In genomic region chr12:132618683-132619043, GRCh38 we compare ENCODE assay signal across 12 cellular contexts. TPM values are rescaled to one million over a fixed set of nuclear protein-coding genes. Genes with fewer than 3 reads are reported as not detected.
DNase-seq lines count a peak whose midpoint lies in the region; ATAC-seq and TF ChIP-seq lines count a peak whose summit lies in the region.
"Had no signal": no experiment of that assay in that cellular context is flagged by ENCODE, and none has a peak within 500 bp of the region (broad histone marks: within the 10 kb centered on the region; RNA-seq: fewer than 3 reads in every experiment).

Gene P2RX2, plus strand, starts transcription at chr12:132618776. Its CDS starts 41 bp downstream, at chr12:132618817.

- H3K36me3 Mint-ChIP-seq in activated naive CD4-positive, alpha-beta T cell treated with anti-CD3 and anti-CD28 coated beads, Interleukin-2, amount 10 ng/mL, durations not matched to agents 7 days and 5 days = peaks cover 6% of the 10 kb centered on the region
- H3K36me3 Mint-ChIP-seq in immature natural killer cell = peaks cover 2 to 7% (median 6%) of the 10 kb centered on the region in 3 donors

- H3K9me3 ChIP-seq in thymus (ENCODE audit: control insufficient read depth) = peaks cover 16% of the 10 kb centered on the region

- H3K27me3 ChIP-seq in thymus (ENCODE audit: control insufficient read depth, insufficient read depth) = peaks cover 37% of the 10 kb centered on the region

- DNase-seq in activated naive CD4-positive, alpha-beta T cell treated with anti-CD3 and anti-CD28 coated beads, Interleukin-2, amount 10 ng/mL, durations not matched to agents 7 days and 5 days = no peak
- DNase-seq in activated naive CD4-positive, alpha-beta T cell treated with Interleukin-2 at 50 U/mL for 16 hours = no peak
- no peak for DNase-seq in immature natural killer cell
- no peak for DNase-seq in AG20443 (ENCODE audit: low spot score)
- DNase-seq: activated gamma-delta T cell treated with Interleukin-2 at 50 U/mL for 16 hours, PC-9 had no signal

- H3K27me3 Mint-ChIP-seq in activated naive CD4-positive, alpha-beta T cell treated with anti-CD3 and anti-CD28 coated beads, Interleukin-2, amount 10 ng/mL, durations not matched to agents 7 days and 5 days = peaks cover 70% of the 10 kb centered on the region
- H3K27me3 Mint-ChIP-seq in immature natural killer cell (ENCODE audit: low read depth in 3 of 3) = peaks cover 9 to 33% (median 20%) of the 10 kb centered on the region in 3 donors

- H3K9me3 Mint-ChIP-seq in activated naive CD4-positive, alpha-beta T cell treated with anti-CD3 and anti-CD28 coated beads, Interleukin-2, amount 10 ng/mL, durations not matched to agents 7 days and 5 days = peaks cover 9% of the 10 kb centered on the region
- H3K9me3 Mint-ChIP-seq in immature natural killer cell = peaks cover 0 to 3% (median 0%) of the 10 kb centered on the region in 6 donors

- H3K27ac ChIP-seq in VCaP (peak within 1 kb of the TSS; percentile 36; the same call in 1 of the 2 replicates), thymus (ENCODE audit: low read depth) (no peak within 1 kb of the TSS)
- H3K27ac ChIP-seq: C4-2B, PC-9 had no signal

- ATAC-seq in HG02885 (IDR thresholded peaks at IDR 0.05; ENCODE audit: poor library complexity, unreplicated experiment) (no peak), GM18511 (IDR thresholded peaks at IDR 0.05; ENCODE audit: unreplicated experiment) (no peak)

- 8% methylated on average over 48 of the region's 49 CpGs for WGBS in thymus

- TF ChIP-seq CTCF in VCaP (conservative IDR thresholded peaks at IDR 0.05) = no peak

- peaks cover 3% of the 10 kb centered on the region for H3K36me3 ChIP-seq in thymus (ENCODE audit: control insufficient read depth, insufficient read depth)

- CTCF ChIA-PET in activated naive CD4-positive, alpha-beta T cell treated with anti-CD3 and anti-CD28 coated beads, Interleukin-2, amount 10 ng/mL, durations not matched to agents 7 days and 5 days (lab: Charles Lee) = interaction anchor here (0.6 kb wide), 1 partner anchor 14 kb away, joined by 3 read pairs; no protein-coding TSS in a partner anchor

- H3K27ac Mint-ChIP-seq in activated naive CD4-positive, alpha-beta T cell treated with anti-CD3 and anti-CD28 coated beads, Interleukin-2, amount 10 ng/mL, durations not matched to agents 7 days and 5 days = peak within 1 kb of the TSS; percentile 3
- H3K27ac Mint-ChIP-seq in immature natural killer cell = peak within 1 kb of the TSS in 1 of 6 donors; percentile 73
- H3K27ac Mint-ChIP-seq: dendritic cell treated with granulocyte-macrophage colony-stimulating factor and Interleukin-4, amounts not matched to agents 40 ng/mL and 50 ng/mL, for 4 days had no signal

- peak within 1 kb of the TSS; percentile 17 for H3K4me3 ChIP-seq in thymus (ENCODE audit: low read length)
- H3K4me3 ChIP-seq: PC-9 had no signal

- no peaks in the 10 kb centered on the region for H3K4me1 ChIP-seq in thymus (ENCODE audit: control insufficient read depth, insufficient read depth, low read length)

- peaks cover 14% of the 10 kb centered on the region for H3K4me1 Mint-ChIP-seq in activated naive CD4-positive, alpha-beta T cell treated with anti-CD3 and anti-CD28 coated beads, Interleukin-2, amount 10 ng/mL, durations not matched to agents 7 days and 5 days
- peaks cover 7 to 11% of the 10 kb centered on the region in 2 donors for H3K4me1 Mint-ChIP-seq in immature natural killer cell

- no peak within 1 kb of the TSS for H3K4me3 Mint-ChIP-seq in activated naive CD4-positive, alpha-beta T cell treated with anti-CD3 and anti-CD28 coated beads, Interleukin-2, amount 10 ng/mL, durations not matched to agents 7 days and 5 days
- H3K4me3 Mint-ChIP-seq in immature natural killer cell = peak within 1 kb of the TSS in 3 of 5 donors; percentile 14 to 70 (median 39)
- H3K4me3 Mint-ChIP-seq: dendritic cell treated with granulocyte-macrophage colony-stimulating factor and Interleukin-4, amounts not matched to agents 40 ng/mL and 50 ng/mL, for 4 days had no signal

RNA-seq across cellular contexts. Expression of gene P2RX2, which starts in this region (rescaled TPM):
- polyA plus RNA-seq in immature natural killer cell (not detected), thymus (2.5 TPM)
